18 cellular contexts compared by ENCODE assay signal in the genomic region with DNA sequence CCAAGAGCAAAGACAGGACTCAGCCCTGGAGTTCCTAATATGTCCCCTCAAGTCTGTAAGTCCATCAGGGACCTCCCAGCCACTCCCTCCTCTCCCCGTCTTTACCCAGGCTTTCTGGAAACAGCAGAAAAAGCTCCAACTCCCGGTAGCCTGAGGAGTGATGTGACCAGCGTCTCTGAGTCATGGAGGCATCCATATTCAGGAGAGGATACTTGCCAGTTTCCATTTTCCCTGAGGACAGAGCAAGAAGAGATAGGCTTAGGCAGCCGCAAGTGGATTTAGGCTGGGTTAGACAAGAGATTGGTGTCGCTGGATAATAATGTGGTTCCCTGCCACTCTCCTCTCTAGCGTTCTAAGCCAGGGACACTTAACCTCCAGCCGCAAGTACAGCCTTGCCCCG.
"Had no signal": no experiment of that assay in that cellular context is flagged by ENCODE, and none has a peak within 500 bp of the region (broad histone marks: within the 10 kb centered on the region; RNA-seq: fewer than 3 reads in every experiment).

No MANE protein-coding gene starts in this region.

- ATAC-seq: effector memory CD8-positive, alpha-beta T cell; left colon; left ventricle myocardium superior; naive thymus-derived CD4-positive, alpha-beta T cell had no signal

- H3K9me3 ChIP-seq: esophagus squamous epithelium, right atrium auricular region, sigmoid colon, stomach, thoracic aorta, transverse colon had no signal

- H3K4me1 ChIP-seq: right atrium auricular region, stomach, transverse colon had no signal

- H3K9me3 Mint-ChIP-seq: effector memory CD8-positive, alpha-beta T cell; naive thymus-derived CD4-positive, alpha-beta T cell; nephron progenitor cell had no signal

- DNase-seq: effector memory CD8-positive, alpha-beta T cell; esophagus squamous epithelium; foreskin fibroblast; left colon; left ventricle myocardium superior; naive thymus-derived CD4-positive, alpha-beta T cell; nephron progenitor cell; sigmoid colon; stimulated activated CD4-positive, alpha-beta T cell treated with anti-CD3 and anti-CD28 coated beads, Interleukin-12 subunit alpha, Interleukin-12 subunit beta, amount 100 ng/mL, for 4 hours; stimulated activated naive CD4-positive, alpha-beta T cell; stomach; substantia nigra; transverse colon had no signal

- H3K36me3 ChIP-seq: esophagus squamous epithelium, right atrium auricular region, sigmoid colon, stomach, thoracic aorta, transverse colon had no signal

- H3K27me3 ChIP-seq: right atrium auricular region, sigmoid colon had no signal

- H3K27ac Mint-ChIP-seq: effector memory CD8-positive, alpha-beta T cell; naive thymus-derived CD4-positive, alpha-beta T cell; nephron progenitor cell had no signal

- H3K4me3 ChIP-seq: esophagus squamous epithelium, lung, right atrium auricular region, sigmoid colon, skin epidermis, stomach, thoracic aorta, transverse colon had no signal

- H3K4me3 Mint-ChIP-seq: effector memory CD8-positive, alpha-beta T cell; naive thymus-derived CD4-positive, alpha-beta T cell; nephron progenitor cell had no signal

- H3K27ac ChIP-seq: epithelial cell of prostate, esophagus squamous epithelium, right atrium auricular region, sigmoid colon, stomach, thoracic aorta, transverse colon had no signal

- H3K36me3 Mint-ChIP-seq: naive thymus-derived CD4-positive, alpha-beta T cell had no signal
